In genomic region chrX:109855501-109855900, GRCh38 we compare ENCODE assay signal across 14 cellular contexts.
DNase-seq lines count a peak whose midpoint lies in the region; ATAC-seq lines count a peak whose summit lies in the region.
"Had no signal": no experiment of that assay in that cellular context is flagged by ENCODE, and none has a peak within 500 bp of the region (broad histone marks: within the 10 kb centered on the region; RNA-seq: fewer than 3 reads in every experiment).

No MANE protein-coding gene starts in this region.

- intact Hi-C loops in aorta (cut with DNase I): loop anchor here (5.0 kb wide), 1 partner anchor 143 kb away; no protein-coding TSS in a partner anchor

- H3K36me3 Mint-ChIP-seq in memory B cell: peaks cover 2% of the 10 kb centered on the region

- no peaks in the 10 kb centered on the region for H3K27me3 Mint-ChIP-seq in memory B cell
- H3K27me3 Mint-ChIP-seq: CD4-positive, alpha-beta T cell had no signal

- H3K27ac Mint-ChIP-seq in memory B cell: no peak overlapping the region
- H3K27ac Mint-ChIP-seq: activated CD4-positive, alpha-beta T cell treated with anti-CD3 and anti-CD28 coated beads, Interleukin-2, amount 10 ng/mL, durations not matched to agents 7 days and 5 days; CD4-positive, alpha-beta T cell had no signal

- no peak overlapping the region for H3K4me3 Mint-ChIP-seq in memory B cell
- H3K4me3 Mint-ChIP-seq: activated CD4-positive, alpha-beta T cell treated with anti-CD3 and anti-CD28 coated beads, Interleukin-2, amount 10 ng/mL, durations not matched to agents 7 days and 5 days; CD4-positive, alpha-beta T cell had no signal

- no peaks in the 10 kb centered on the region for H3K4me1 Mint-ChIP-seq in memory B cell

- peaks cover 4% of the 10 kb centered on the region for H3K9me3 Mint-ChIP-seq in memory B cell
- H3K9me3 Mint-ChIP-seq: CD4-positive, alpha-beta T cell had no signal

- H3K4me1 ChIP-seq in aorta (ENCODE audit: control insufficient read depth in 1 of 2, insufficient read depth in 2 of 2, low read length in 2 of 2): no peaks in the 10 kb centered on the region

- DNase-seq in DMS153 (lab: John Stamatoyannopoulos, UW) (peak; percentile 4), DMS153 treated with DMSO at 0.1 percent for 48 hours (lab: John Stamatoyannopoulos, UW; ENCODE audit: unreplicated experiment) (no peak), MV-4-11 (lab: John Stamatoyannopoulos, UW) (peak; percentile 74), memory B cell (ENCODE audit: low spot score in 2 of 2) (no peak), aorta (no peak), glomerular visceral epithelial cell (ENCODE audit: extremely low spot score) (no peak), NCI-H345 treated with DMSO at 0.1 percent for 48 hours (lab: John Stamatoyannopoulos, UW; ENCODE audit: unreplicated experiment) (no peak)
- DNase-seq: activated CD4-positive, alpha-beta T cell treated with anti-CD3 and anti-CD28 coated beads, Interleukin-2, amount 10 ng/mL, durations not matched to agents 7 days and 5 days; activated T-cell treated with anti-CD3 and anti-CD28 coated beads, Interleukin-2, amount 50 U/mL, for 48 hours; CD4-positive, alpha-beta T cell; GDM1; heart right ventricle had no signal

- no peak overlapping the region for H3K27ac ChIP-seq in aorta (ENCODE audit: low read depth in 1 of 2, low read length in 2 of 2)
- H3K27ac ChIP-seq: 22Rv1 had no signal

- 47 to 67% methylated on average over 1 of the region's 1 CpG for WGBS in aorta, 2 donors

- no peaks in the 10 kb centered on the region for H3K9me3 ChIP-seq in aorta (ENCODE audit: control insufficient read depth, low read length)

- ATAC-seq in GM21786 (IDR thresholded peaks at IDR 0.05; ENCODE audit: unreplicated experiment) (peak; percentile 84), memory B cell (ENCODE audit: low read depth) (peak; percentile 46), aorta (ENCODE audit: low FRiP score) (no peak)
- ATAC-seq: heart right ventricle had no signal

- no peak overlapping the region for H3K4me3 ChIP-seq in aorta (ENCODE audit: low read length in 2 of 2)
- H3K4me3 ChIP-seq: heart right ventricle had no signal

- H3K27me3 ChIP-seq in aorta (ENCODE audit: control insufficient read depth in 1 of 2, insufficient read depth in 2 of 2, low read length in 1 of 2): no peaks in the 10 kb centered on the region

- H3K36me3 ChIP-seq in aorta (ENCODE audit: control insufficient read depth in 1 of 2, insufficient read depth in 2 of 2, low read length in 1 of 2): no peaks in the 10 kb centered on the region
- H3K36me3 ChIP-seq: heart right ventricle had no signal

Comparison
In these comparisons a context has a peak if more than half of its experiments do, and no peak if none do; other contexts are left out.
1. DNase-seq: peak in DMS153 (single experiment) and MV-4-11 (single experiment); none in DMS153 treated with DMSO at 0.1 percent for 48 hours (single experiment), memory B cell (0 of 2), aorta (0 of 2), glomerular visceral epithelial cell (single experiment) and NCI-H345 treated with DMSO at 0.1 percent for 48 hours (single experiment).